Comparison of ENCODE assay signal across 8 cellular contexts in the genomic region with DNA sequence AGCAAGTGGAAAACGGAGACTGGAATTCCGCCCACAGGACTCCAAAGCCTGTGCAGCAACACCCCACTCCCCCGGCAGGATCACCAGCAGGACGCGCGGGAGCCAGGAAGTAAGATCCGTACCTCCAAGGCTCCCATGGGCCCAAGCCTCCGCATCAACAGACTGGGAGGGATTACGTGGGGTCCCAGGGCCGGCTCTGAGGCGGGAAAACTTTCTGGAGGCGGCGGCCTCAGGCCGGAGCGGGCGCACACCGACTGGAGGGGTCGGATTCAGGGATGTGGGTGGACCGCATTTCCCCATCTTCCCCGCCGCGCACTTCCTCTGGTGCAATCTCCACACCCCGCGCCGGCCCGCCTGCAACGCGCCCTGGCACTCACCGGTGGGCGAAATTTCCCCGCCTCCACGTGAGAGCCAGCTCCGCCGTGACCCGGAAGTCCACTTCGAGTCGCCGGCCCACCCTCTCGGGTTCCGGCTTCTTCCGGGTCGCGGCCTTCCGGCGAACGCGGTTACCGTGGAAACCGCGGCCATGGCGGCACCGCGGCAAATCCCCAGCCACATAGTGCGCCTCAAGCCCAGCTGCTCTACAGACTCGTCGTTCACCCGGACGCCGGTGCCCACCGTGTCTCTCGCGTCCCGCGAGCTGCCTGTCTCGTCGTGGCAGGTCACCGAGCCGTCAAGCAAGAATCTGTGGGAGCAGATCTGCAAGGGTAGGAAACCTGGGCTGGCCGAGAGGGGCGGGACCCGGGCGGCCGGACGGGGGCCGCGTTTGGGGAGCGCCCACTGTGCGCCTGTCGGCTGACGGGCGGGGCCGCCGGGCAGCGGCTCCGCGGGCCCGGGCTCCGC. TPM values are rescaled to one million over a fixed set of nuclear protein-coding genes. Genes with fewer than 3 reads are reported as not detected.
A peak's percentile ranks its signal among the peaks of the same experiment; 100 is the strongest.
DNase-seq lines count a peak whose midpoint lies in the region; ATAC-seq and TF ChIP-seq lines count a peak whose summit lies in the region.

A gene with protein sequence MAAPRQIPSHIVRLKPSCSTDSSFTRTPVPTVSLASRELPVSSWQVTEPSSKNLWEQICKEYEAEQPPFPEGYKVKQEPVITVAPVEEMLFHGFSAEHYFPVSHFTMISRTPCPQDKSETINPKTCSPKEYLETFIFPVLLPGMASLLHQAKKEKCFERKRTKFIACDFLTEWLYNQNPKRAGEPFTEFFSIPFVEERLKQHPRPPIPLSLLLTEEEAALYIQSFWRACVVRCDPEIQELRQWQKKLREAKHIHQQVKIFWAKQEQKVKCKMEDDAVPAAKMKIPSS (plus strand): TSS at position 491 of the 843 bp plus-strand sequence. CDS start 36 bp downstream, at position 527.
A gene with protein sequence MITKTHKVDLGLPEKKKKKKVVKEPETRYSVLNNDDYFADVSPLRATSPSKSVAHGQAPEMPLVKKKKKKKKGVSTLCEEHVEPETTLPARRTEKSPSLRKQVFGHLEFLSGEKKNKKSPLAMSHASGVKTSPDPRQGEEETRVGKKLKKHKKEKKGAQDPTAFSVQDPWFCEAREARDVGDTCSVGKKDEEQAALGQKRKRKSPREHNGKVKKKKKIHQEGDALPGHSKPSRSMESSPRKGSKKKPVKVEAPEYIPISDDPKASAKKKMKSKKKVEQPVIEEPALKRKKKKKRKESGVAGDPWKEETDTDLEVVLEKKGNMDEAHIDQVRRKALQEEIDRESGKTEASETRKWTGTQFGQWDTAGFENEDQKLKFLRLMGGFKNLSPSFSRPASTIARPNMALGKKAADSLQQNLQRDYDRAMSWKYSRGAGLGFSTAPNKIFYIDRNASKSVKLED (minus strand): TSS at position 447 of the 843 bp plus-strand sequence. CDS start 3,192 bp downstream, outside the sequence.

- peaks cover 30% of the 10 kb centered on the region for H3K36me3 Mint-ChIP-seq in activated B cell treated with CpG ODN at 0.5 μM for 24 hours (ENCODE audit: low read depth)
- H3K36me3 Mint-ChIP-seq in immature natural killer cell = peaks cover 10 to 12% (median 11%) of the 10 kb centered on the region in 3 donors

- POLR2A ChIA-PET in AG04450 (lab: Yijun Ruan, JAX) (interaction anchor here (0.5 to 1.2 kb wide), 3 partner anchors 93 to 163 kb away, joined by 3 to 4 read pairs (median 4); a partner anchor contains a TSS), activated B cell treated with CpG ODN at 0.5 μM for 24 hours (lab: Charles Lee) (interaction anchor here (0.6 to 1.8 kb wide), 5 partner anchors 17 to 928 kb away, joined by 3 to 12 read pairs (median 3); a partner anchor contains a TSS)

- peak within 1 kb of the TSS; percentile 87 for H3K27ac ChIP-seq in AG04450 (ENCODE audit: low read depth, low read length)
- H3K27ac ChIP-seq in caudate nucleus (ENCODE audit: low read depth, low read length) = peak within 1 kb of the TSS; percentile 67

- ATAC-seq in GM18858 (IDR thresholded peaks at IDR 0.05; ENCODE audit: unreplicated experiment) = peak; percentile 73
- ATAC-seq in HG03064 (IDR thresholded peaks at IDR 0.05; ENCODE audit: low read depth, unreplicated experiment) = peak; percentile 96
- peak; percentile 92 for ATAC-seq in activated B cell treated with CpG ODN at 0.5 μM for 24 hours (ENCODE audit: low read depth)

- H3K4me1 Mint-ChIP-seq in activated B cell treated with CpG ODN at 0.5 μM for 24 hours (peaks cover 24% of the 10 kb centered on the region), immature natural killer cell (peaks cover 23 to 30% of the 10 kb centered on the region in 2 donors)

- intact Hi-C loops in activated B cell treated with CpG ODN at 0.5 μM for 24 hours (cut with micrococcal nuclease) = loop anchor here (1.0 to 5.0 kb wide), 5 partner anchors 161 to 928 kb away; a partner anchor contains a TSS

- H3K4me3 ChIP-seq in AG04450 (ENCODE audit: low read depth, low read length) = peak within 1 kb of the TSS; percentile 90

- TF ChIP-seq CTCF in AG04450 (IDR thresholded peaks at IDR 0.05; ENCODE audit: low read depth, low read length) (peak; percentile 34), activated B cell treated with CpG ODN at 0.5 μM for 24 hours (IDR thresholded peaks at IDR 0.05) (no peak)

- H3K9me3 Mint-ChIP-seq in activated B cell treated with CpG ODN at 0.5 μM for 24 hours = no peaks in the 10 kb centered on the region
- H3K9me3 Mint-ChIP-seq in immature natural killer cell = no peaks in the 10 kb centered on the region

- H3K27me3 ChIP-seq in AG04450 (ENCODE audit: control insufficient read depth, insufficient read depth, low read length) = no peaks in the 10 kb centered on the region

- H3K9me3 ChIP-seq in AG04450 (ENCODE audit: control insufficient read depth, insufficient read depth, low read length) = no peaks in the 10 kb centered on the region

- DNase-seq in AG04450 (ENCODE audit: low read depth, low spot score) = peak; percentile 73
- peak; percentile 91 for DNase-seq in NCI-H2171 (lab: John Stamatoyannopoulos, UW)
- DNase-seq in activated B cell treated with CpG ODN at 0.5 μM for 24 hours = peak; percentile 85
- DNase-seq in caudate nucleus (lab: John Stamatoyannopoulos, UW) = peak; percentile 14 to 92 (median 79)
- peak; percentile 89 to 90 (median 90) for DNase-seq in immature natural killer cell
- peak; percentile 54 for DNase-seq in smooth muscle cell of the brain vasculature (ENCODE audit: low read depth, low spot score)

- H3K4me3 Mint-ChIP-seq in activated B cell treated with CpG ODN at 0.5 μM for 24 hours (peak within 1 kb of the TSS; percentile 94), immature natural killer cell (peak within 1 kb of the TSS; percentile 90 to 95 (median 92))

- H3K27me3 Mint-ChIP-seq in activated B cell treated with CpG ODN at 0.5 μM for 24 hours = no peaks in the 10 kb centered on the region
- peaks cover 0 to 11% (median 3%) of the 10 kb centered on the region in 3 donors for H3K27me3 Mint-ChIP-seq in immature natural killer cell (ENCODE audit: low read depth in 3 of 3)

- H3K27ac Mint-ChIP-seq in activated B cell treated with CpG ODN at 0.5 μM for 24 hours (peak within 1 kb of the TSS; percentile 65), immature natural killer cell (peak within 1 kb of the TSS; percentile 69 to 90 (median 80))

- CTCF ChIA-PET in AG04450 (lab: Charles Lee) (interaction anchor here (2.2 kb wide), 1 partner anchor 169 kb away, joined by 7 read pairs; no protein-coding TSS in a partner anchor), activated B cell treated with CpG ODN at 0.5 μM for 24 hours (lab: Charles Lee) (interaction anchor here (0.6 to 1.4 kb wide), 2 partner anchors 162 to 163 kb away, joined by 3 read pairs; a partner anchor contains a TSS)

RNA-seq across cellular contexts. Expression of the first gene that starts in this region (rescaled TPM):
- polyA plus RNA-seq in AG04450 (2011; rRNA removed) = 13.8 and 18.0 TPM in 2 replicates
- polyA minus RNA-seq in AG04450 (2011; rRNA and poly(A)+ RNA removed) = 4.6 and 12.1 TPM in 2 replicates
- total RNA-seq in activated B cell treated with CpG ODN at 0.5 μM for 24 hours = 3.2 and 3.8 TPM in 2 replicates
- 1 to 10 TPM in 1 of 3 donors, under 1 TPM in 1, not detected in 1; 0.95 to 3.5 TPM for polyA plus RNA-seq in immature natural killer cell

RNA-seq across cellular contexts. Expression of the second gene that starts in this region (rescaled TPM):
- polyA plus RNA-seq in AG04450 (2011; rRNA removed) (11.5 and 14.9 TPM in 2 replicates), immature natural killer cell (1 to 10 TPM; 2.8 to 9.3 (median 3.6) TPM)
- 7.8 and 9.4 TPM in 2 replicates for polyA minus RNA-seq in AG04450 (2011; rRNA and poly(A)+ RNA removed)
- 19.0 and 20.5 TPM in 2 replicates for total RNA-seq in activated B cell treated with CpG ODN at 0.5 μM for 24 hours

Comparison
In these comparisons a context has a peak if more than half of its experiments do, and no peak if none do; other contexts are left out.
1. Peak in every context shown above with its lines: DNase-seq, ATAC-seq, H3K4me3 ChIP-seq and H3K27ac ChIP-seq.